23 cellular contexts compared by ENCODE assay signal in the genomic region with DNA sequence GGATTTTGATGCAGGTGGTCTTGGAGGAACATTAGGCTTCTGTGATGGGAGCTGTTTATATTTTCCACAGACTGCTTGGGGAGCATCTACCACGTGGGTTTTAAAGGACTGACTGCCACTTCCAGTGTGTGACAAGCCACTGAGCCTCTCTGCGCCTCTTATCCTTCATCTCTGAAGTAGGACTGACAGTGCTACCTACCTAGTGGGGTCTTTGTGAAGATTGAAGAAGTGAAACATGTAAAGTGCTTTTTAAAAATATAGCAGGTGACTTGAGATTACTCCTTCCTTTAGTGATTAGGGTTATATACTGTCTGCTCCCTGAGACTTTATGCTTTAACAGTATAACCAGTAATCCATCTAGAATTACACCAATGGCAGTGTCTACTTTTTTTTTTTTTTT. TPM values are rescaled to one million over a fixed set of nuclear protein-coding genes. Genes with fewer than 3 reads are reported as not detected.
DNase-seq lines count a peak whose midpoint lies in the region; ATAC-seq and TF ChIP-seq lines count a peak whose summit lies in the region.
"Had no signal": no experiment of that assay in that cellular context is flagged by ENCODE, and none has a peak within 500 bp of the region (broad histone marks: within the 10 kb centered on the region; RNA-seq: fewer than 3 reads in every experiment).

No MANE protein-coding gene starts in this region.

- no peak overlapping the region for H3K27ac Mint-ChIP-seq in activated B cell treated with CpG ODN at 0.5 μM for 24 hours
- H3K27ac Mint-ChIP-seq in naive B cell = peak overlapping the region in 4 of 6 donors; percentile 8 to 65 (median 28)
- no peak overlapping the region for H3K27ac Mint-ChIP-seq in stimulated activated naive B cell treated with anti-CD40 and anti-IgM and Interleukin-4, amounts not matched to agents 10 μg/mL and 1 μg/mL and 100 μg/mL, for 72 hours
- H3K27ac Mint-ChIP-seq: CD14-positive monocyte; CD4-positive, alpha-beta T cell had no signal

- no peak for TF ChIP-seq CTCF in activated B cell treated with CpG ODN at 0.5 μM for 24 hours (IDR thresholded peaks at IDR 0.05)
- TF ChIP-seq CTCF in gastrocnemius medialis (IDR thresholded peaks at IDR 0.05 in 4 of 5, conservative IDR thresholded peaks at IDR 0.05 in 1 of 5) = no peak

- H3K36me3 Mint-ChIP-seq in activated B cell treated with CpG ODN at 0.5 μM for 24 hours (ENCODE audit: low read depth) = no peaks in the 10 kb centered on the region
- H3K36me3 Mint-ChIP-seq in naive B cell = no peaks in the 10 kb centered on the region
- H3K36me3 Mint-ChIP-seq in stimulated activated naive B cell treated with anti-CD40 and anti-IgM and Interleukin-4, amounts not matched to agents 10 μg/mL and 1 μg/mL and 100 μg/mL, for 72 hours = no peaks in the 10 kb centered on the region
- H3K36me3 Mint-ChIP-seq: CD14-positive monocyte; CD8-positive, alpha-beta memory T cell had no signal

- intact Hi-C loops in activated B cell treated with CpG ODN at 0.5 μM for 24 hours (cut with micrococcal nuclease) (no loop called here), gastrocnemius medialis (cut with DNase I; ENCODE audit: low total_unique reads) (no loop called here)

- DNase-seq in NCI-H82 (lab: John Stamatoyannopoulos, UW) (peak; percentile 46), NCI-H82 treated with DMSO at 0.1 percent for 48 hours (lab: John Stamatoyannopoulos, UW; ENCODE audit: unreplicated experiment) (no peak), activated B cell treated with CpG ODN at 0.5 μM for 24 hours (no peak), naive B cell (no peak), gastrocnemius medialis (no peak), NCI-H1092 (lab: John Stamatoyannopoulos, UW) (no peak)
- no peak for DNase-seq in stimulated activated naive B cell treated with anti-CD40 and anti-IgM and Interleukin-4, amounts not matched to agents 10 μg/mL and 1 μg/mL and 100 μg/mL, for 72 hours
- DNase-seq: BE2C; CD4-positive, alpha-beta T cell; CD8-positive, alpha-beta memory T cell; DMS 273 treated with DMSO at 0.1 percent for 48 hours; DMS79; EL; GDM1; GM23248; H7; HCEC 1CT had no signal

- H3K4me3 ChIP-seq in gastrocnemius medialis = no peak overlapping the region
- H3K4me3 ChIP-seq: BLaER1 treated with 17β-estradiol and CSF1 and Interleukin-3, amounts not matched to agents 10 nM and 100 nM; GM23248 had no signal

- CTCF ChIA-PET in activated B cell treated with CpG ODN at 0.5 μM for 24 hours (lab: Charles Lee) = interaction anchor here (9.7 kb wide), 1 partner anchor 49 kb away, joined by 150 read pairs; no protein-coding TSS in a partner anchor

- no peak overlapping the region for H3K4me3 Mint-ChIP-seq in activated B cell treated with CpG ODN at 0.5 μM for 24 hours
- peak overlapping the region in 2 of 8 donors; percentile 36 to 41 for H3K4me3 Mint-ChIP-seq in naive B cell
- H3K4me3 Mint-ChIP-seq in stimulated activated naive B cell treated with anti-CD40 and anti-IgM and Interleukin-4, amounts not matched to agents 10 μg/mL and 1 μg/mL and 100 μg/mL, for 72 hours = no peak overlapping the region
- H3K4me3 Mint-ChIP-seq: CD14-positive monocyte; CD4-positive, alpha-beta T cell; CD8-positive, alpha-beta memory T cell had no signal

- peaks cover 0 to 6% (median 0%) of the 10 kb centered on the region in 3 donors for H3K27me3 ChIP-seq in gastrocnemius medialis
- H3K27me3 ChIP-seq: BLaER1 treated with 17β-estradiol and CSF1 and Interleukin-3, amounts not matched to agents 10 nM and 100 nM had no signal

- H3K9me3 ChIP-seq in gastrocnemius medialis = no peaks in the 10 kb centered on the region
- H3K9me3 ChIP-seq: BE2C; BLaER1 treated with 17β-estradiol and CSF1 and Interleukin-3, amounts not matched to agents 10 nM and 100 nM had no signal

- H3K27me3 Mint-ChIP-seq in activated B cell treated with CpG ODN at 0.5 μM for 24 hours = peaks cover 2% of the 10 kb centered on the region
- peaks cover 0 to 12% (median 7%) of the 10 kb centered on the region in 3 donors for H3K27me3 Mint-ChIP-seq in naive B cell
- H3K27me3 Mint-ChIP-seq in stimulated activated naive B cell treated with anti-CD40 and anti-IgM and Interleukin-4, amounts not matched to agents 10 μg/mL and 1 μg/mL and 100 μg/mL, for 72 hours = peaks cover 5 to 8% of the 10 kb centered on the region in 2 donors

- H3K36me3 ChIP-seq in gastrocnemius medialis = no peaks in the 10 kb centered on the region
- H3K36me3 ChIP-seq: BE2C; BLaER1 treated with 17β-estradiol and CSF1 and Interleukin-3, amounts not matched to agents 10 nM and 100 nM had no signal

- H3K4me1 Mint-ChIP-seq in activated B cell treated with CpG ODN at 0.5 μM for 24 hours (peaks cover 23% of the 10 kb centered on the region), naive B cell (peaks cover 11 to 26% (median 18%) of the 10 kb centered on the region in 3 donors)
- H3K4me1 Mint-ChIP-seq in stimulated activated naive B cell treated with anti-CD40 and anti-IgM and Interleukin-4, amounts not matched to agents 10 μg/mL and 1 μg/mL and 100 μg/mL, for 72 hours = peaks cover 9 to 27% of the 10 kb centered on the region in 2 donors
- H3K4me1 Mint-ChIP-seq: CD8-positive, alpha-beta memory T cell had no signal

- H3K4me1 ChIP-seq in gastrocnemius medialis = no peaks in the 10 kb centered on the region
- H3K4me1 ChIP-seq: BE2C; BLaER1 treated with 17β-estradiol and CSF1 and Interleukin-3, amounts not matched to agents 10 nM and 100 nM had no signal

- H3K27ac ChIP-seq in gastrocnemius medialis = no peak overlapping the region
- H3K27ac ChIP-seq: 22Rv1; BLaER1 treated with 17β-estradiol and CSF1 and Interleukin-3, amounts not matched to agents 10 nM and 100 nM; GM23248 had no signal

- POLR2A ChIA-PET in activated B cell treated with CpG ODN at 0.5 μM for 24 hours (lab: Charles Lee) = no interaction called here

- ATAC-seq in activated B cell treated with CpG ODN at 0.5 μM for 24 hours (ENCODE audit: low read depth) = peak; percentile 47
- ATAC-seq in naive B cell (ENCODE audit: low read depth in 2 of 2) = peak; percentile 76 to 81
- peak; percentile 31 to 61 for ATAC-seq in stimulated activated naive B cell treated with anti-CD40 and anti-IgM and Interleukin-4, amounts not matched to agents 10 μg/mL and 1 μg/mL and 100 μg/mL, for 72 hours (replicated peaks)
- no peak for ATAC-seq in GM18907 (IDR thresholded peaks at IDR 0.05; ENCODE audit: unreplicated experiment)
- no peak for ATAC-seq in gastrocnemius medialis

- H3K9me3 Mint-ChIP-seq in activated B cell treated with CpG ODN at 0.5 μM for 24 hours = no peaks in the 10 kb centered on the region
- H3K9me3 Mint-ChIP-seq in naive B cell = no peaks in the 10 kb centered on the region
- no peaks in the 10 kb centered on the region for H3K9me3 Mint-ChIP-seq in stimulated activated naive B cell treated with anti-CD40 and anti-IgM and Interleukin-4, amounts not matched to agents 10 μg/mL and 1 μg/mL and 100 μg/mL, for 72 hours
- H3K9me3 Mint-ChIP-seq: CD14-positive monocyte; CD4-positive, alpha-beta T cell; CD8-positive, alpha-beta memory T cell had no signal

- TF ChIP-seq POLR2A in gastrocnemius medialis (IDR thresholded peaks at IDR 0.05) = no peak

- in situ Hi-C loops in gastrocnemius medialis (cut with MboI; ENCODE audit: low sequenced_read_pairs in 4 of 4) = no loop called here

RNA-seq across cellular contexts. Expression of a gene that starts 29.9 kb away (rescaled TPM):
- total RNA-seq in activated B cell treated with CpG ODN at 0.5 μM for 24 hours (not detected in 2 replicates), gastrocnemius medialis (not detected)
- not detected for polyA plus RNA-seq in naive B cell (ENCODE audit: low read depth in 6 of 6)
- total RNA-seq: CD4-positive, alpha-beta T cell; CD8-positive, alpha-beta memory T cell; GM23248; H1; H7 had no signal
- polyA plus RNA-seq: AG04450; CD14-positive monocyte; CD8-positive, alpha-beta memory T cell; GM23248; H1 had no signal

RNA-seq across cellular contexts. Expression of a gene that starts 57.6 kb away (rescaled TPM):
- total RNA-seq in activated B cell treated with CpG ODN at 0.5 μM for 24 hours (45.9 and 47.5 TPM in 2 replicates), gastrocnemius medialis (10 to 100 TPM; 20.7 to 38.3 (median 26.1) TPM)
- polyA plus RNA-seq in naive B cell (ENCODE audit: low read depth in 6 of 6) = 10 to 100 TPM; 18.0 to 47.8 (median 28.4) TPM

Comparison
In these comparisons a context has a peak if more than half of its experiments do, and no peak if none do; other contexts are left out.
1. ATAC-seq: peak in activated B cell treated with CpG ODN at 0.5 μM for 24 hours (single experiment), naive B cell (2 of 2) and stimulated activated naive B cell treated with anti-CD40 and anti-IgM and Interleukin-4, amounts not matched to agents 10 μg/mL and 1 μg/mL and 100 μg/mL, for 72 hours (2 of 2); none in GM18907 (single experiment) and gastrocnemius medialis (0 of 2).
2. H3K27ac Mint-ChIP-seq: peak in naive B cell (4 of 6); none in activated B cell treated with CpG ODN at 0.5 μM for 24 hours (single experiment) and stimulated activated naive B cell treated with anti-CD40 and anti-IgM and Interleukin-4, amounts not matched to agents 10 μg/mL and 1 μg/mL and 100 μg/mL, for 72 hours (single experiment).